Comparison of ENCODE assay signal across 8 cellular contexts in the genomic region with DNA sequence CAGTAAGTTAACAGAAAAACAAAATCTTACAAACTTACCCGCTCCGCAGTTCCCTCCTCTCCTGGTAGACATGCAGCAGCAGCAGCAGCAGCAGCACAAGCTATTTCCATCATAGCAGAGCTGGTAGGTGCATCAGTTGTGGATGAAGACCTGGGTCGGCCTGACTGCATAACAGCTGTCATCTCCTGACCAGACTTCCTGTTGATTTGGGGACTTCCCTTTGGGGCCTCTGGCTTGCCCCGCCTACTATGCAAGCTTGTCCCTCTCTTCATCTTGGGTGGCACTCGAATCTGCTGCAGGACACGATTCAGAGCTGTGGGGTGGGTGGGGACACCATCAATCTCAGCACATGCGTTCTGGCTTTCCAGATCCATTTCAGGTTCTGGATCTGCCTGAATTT.
DNase-seq lines count a peak whose midpoint lies in the region; ATAC-seq, FAIRE-seq and TF ChIP-seq lines count a peak whose summit lies in the region.

No MANE protein-coding gene starts in this region.

- DNase-seq in activated T-helper 2 cell treated with anti-CD3 and anti-CD28 coated beads, Interferon-gamma antibody, Interleukin-2, Interleukin-4, amounts not matched to agents 10 μg/mL and 5 μg/mL and 100 μg/mL, durations not matched to agents 14 hours and 24 hours and 36 hours (ENCODE audit: low spot score) = peak; percentile 24
- no peak for DNase-seq in NCI-H146 treated with DMSO at 0.1 percent for 48 hours (lab: John Stamatoyannopoulos, UW; ENCODE audit: unreplicated experiment)
- no peak for DNase-seq in frontal cortex (ENCODE audit: low spot score in 2 of 2)
- DNase-seq in chondrocyte (ENCODE audit: low spot score) = no peak
- DNase-seq in islet precursor cell = no peak

- ATAC-seq in GM19397 (IDR thresholded peaks at IDR 0.05; ENCODE audit: unreplicated experiment) (peak; percentile 94), HG03521 (IDR thresholded peaks at IDR 0.05; ENCODE audit: unreplicated experiment) (peak; percentile 53)

- H3K4me3 ChIP-seq in BLaER1 treated with 17β-estradiol and CSF1 and Interleukin-3, amounts not matched to agents 10 nM and 100 nM = peak overlapping the region in 2 of 10 experiments; percentile 40 to 42; a peak in 2 of 20 replicates

- H3K27me3 Mint-ChIP-seq in activated T-helper 2 cell treated with anti-CD3 and anti-CD28 coated beads, Interferon-gamma antibody, Interleukin-2, Interleukin-4, amounts not matched to agents 10 μg/mL and 5 μg/mL and 100 μg/mL, durations not matched to agents 14 hours and 24 hours and 36 hours (ENCODE audit: low read depth) = no peaks in the 10 kb centered on the region
- no peaks in the 10 kb centered on the region for H3K27me3 Mint-ChIP-seq in chondrocyte (ENCODE audit: low read depth)

- peaks cover 7% of the 10 kb centered on the region for H3K36me3 Mint-ChIP-seq in activated T-helper 2 cell treated with anti-CD3 and anti-CD28 coated beads, Interferon-gamma antibody, Interleukin-2, Interleukin-4, amounts not matched to agents 10 μg/mL and 5 μg/mL and 100 μg/mL, durations not matched to agents 14 hours and 24 hours and 36 hours (ENCODE audit: low read depth)
- peaks cover 1% of the 10 kb centered on the region for H3K36me3 Mint-ChIP-seq in chondrocyte (ENCODE audit: low read depth)

- peaks cover 17% of the 10 kb centered on the region for H3K4me1 Mint-ChIP-seq in activated T-helper 2 cell treated with anti-CD3 and anti-CD28 coated beads, Interferon-gamma antibody, Interleukin-2, Interleukin-4, amounts not matched to agents 10 μg/mL and 5 μg/mL and 100 μg/mL, durations not matched to agents 14 hours and 24 hours and 36 hours (ENCODE audit: low read depth)
- peaks cover 25% of the 10 kb centered on the region for H3K4me1 Mint-ChIP-seq in chondrocyte (ENCODE audit: low read depth)

- H3K27me3 ChIP-seq in BLaER1 treated with 17β-estradiol and CSF1 and Interleukin-3, amounts not matched to agents 10 nM and 100 nM = no peaks in the 10 kb centered on the region

- peak overlapping the region in 2 of 11 experiments; percentile 12 to 30; a peak in 3 of 22 replicates for H3K9ac ChIP-seq in BLaER1 treated with 17β-estradiol and CSF1 and Interleukin-3, amounts not matched to agents 10 nM and 100 nM

- peaks cover 0 to 23% (median 0%) of the 10 kb centered on the region in 11 experiments; a peak in 6 of 22 replicates for H4K20me1 ChIP-seq in BLaER1 treated with 17β-estradiol and CSF1 and Interleukin-3, amounts not matched to agents 10 nM and 100 nM

- no peak for FAIRE-seq in frontal cortex (lab: Jason Lieb, UNC)

- H3K4me2 ChIP-seq in BLaER1 treated with 17β-estradiol and CSF1 and Interleukin-3, amounts not matched to agents 10 nM and 100 nM = peak overlapping the region; percentile 35 to 88 (median 58); a peak in 21 of 22 replicates

- peak overlapping the region; percentile 43 for H3K4me3 Mint-ChIP-seq in activated T-helper 2 cell treated with anti-CD3 and anti-CD28 coated beads, Interferon-gamma antibody, Interleukin-2, Interleukin-4, amounts not matched to agents 10 μg/mL and 5 μg/mL and 100 μg/mL, durations not matched to agents 14 hours and 24 hours and 36 hours (ENCODE audit: low read depth)
- no peak overlapping the region for H3K4me3 Mint-ChIP-seq in chondrocyte (ENCODE audit: unreplicated experiment)

- no peaks in the 10 kb centered on the region for H3K9me3 Mint-ChIP-seq in activated T-helper 2 cell treated with anti-CD3 and anti-CD28 coated beads, Interferon-gamma antibody, Interleukin-2, Interleukin-4, amounts not matched to agents 10 μg/mL and 5 μg/mL and 100 μg/mL, durations not matched to agents 14 hours and 24 hours and 36 hours
- no peaks in the 10 kb centered on the region for H3K9me3 Mint-ChIP-seq in chondrocyte (ENCODE audit: low read depth)

- no peak overlapping the region; a peak in 1 of 22 replicates for H3K27ac ChIP-seq in BLaER1 treated with 17β-estradiol and CSF1 and Interleukin-3, amounts not matched to agents 10 nM and 100 nM

- peaks cover 22 to 88% (median 30%) of the 10 kb centered on the region in 10 experiments for H3K4me1 ChIP-seq in BLaER1 treated with 17β-estradiol and CSF1 and Interleukin-3, amounts not matched to agents 10 nM and 100 nM

- no peak for TF ChIP-seq CTCF in chondrocyte (IDR thresholded peaks at IDR 0.05)

- intact Hi-C loops in activated T-helper 2 cell treated with anti-CD3 and anti-CD28 coated beads, Interferon-gamma antibody, Interleukin-2, Interleukin-4, amounts not matched to agents 10 μg/mL and 5 μg/mL and 100 μg/mL, durations not matched to agents 14 hours and 24 hours and 36 hours (cut with micrococcal nuclease) = loop anchor here (2.0 kb wide), 2 partner anchors 107 to 201 kb away; no protein-coding TSS in a partner anchor

- peak overlapping the region; percentile 71 for H3K27ac Mint-ChIP-seq in activated T-helper 2 cell treated with anti-CD3 and anti-CD28 coated beads, Interferon-gamma antibody, Interleukin-2, Interleukin-4, amounts not matched to agents 10 μg/mL and 5 μg/mL and 100 μg/mL, durations not matched to agents 14 hours and 24 hours and 36 hours
- H3K27ac Mint-ChIP-seq in chondrocyte (ENCODE audit: unreplicated experiment) = no peak overlapping the region

- H3K9me3 ChIP-seq in BLaER1 treated with 17β-estradiol and CSF1 and Interleukin-3, amounts not matched to agents 10 nM and 100 nM (replicated peaks in 1 of 11) = no peaks in the 10 kb centered on the region

- H3K36me3 ChIP-seq in BLaER1 treated with 17β-estradiol and CSF1 and Interleukin-3, amounts not matched to agents 10 nM and 100 nM = peaks cover 0 to 6% (median 0%) of the 10 kb centered on the region in 11 experiments; a peak in 4 of 22 replicates
